ENCODE assay signal across 17 cellular contexts in genomic region chrX:99001286-99001685, GRCh38.
"Had no signal": no experiment of that assay in that cellular context is flagged by ENCODE, and none has a peak within 500 bp of the region (broad histone marks: within the 10 kb centered on the region; RNA-seq: fewer than 3 reads in every experiment).

No MANE protein-coding gene starts in this region.

- DNase-seq: colonic mucosa; cortex of kidney; effector CD8-positive, alpha-beta T cell; foreskin keratinocyte; heart left ventricle; hypothalamus; left cardiac atrium; left lung; left ventricle myocardium superior; lower lobe of right lung; mesenchymal stem cell; midbrain; naive thymus-derived CD4-positive, alpha-beta T cell had no signal

- H3K27ac Mint-ChIP-seq: dendritic cell treated with granulocyte-macrophage colony-stimulating factor and Interleukin-4, amounts not matched to agents 40 ng/mL and 50 ng/mL, for 4 days; naive thymus-derived CD4-positive, alpha-beta T cell had no signal

- H3K27me3 Mint-ChIP-seq: dendritic cell treated with granulocyte-macrophage colony-stimulating factor and Interleukin-4, amounts not matched to agents 40 ng/mL and 50 ng/mL, for 4 days; naive thymus-derived CD4-positive, alpha-beta T cell had no signal

- H3K9me3 ChIP-seq: colonic mucosa, gastroesophageal sphincter, left lung, lower lobe of right lung had no signal

- H3K4me3 ChIP-seq: colonic mucosa, esophagus muscularis mucosa, gastroesophageal sphincter, heart left ventricle, hepatocyte, left lung, lower lobe of right lung had no signal

- ATAC-seq: foreskin keratinocyte; gastroesophageal sphincter; heart left ventricle; left cardiac atrium; left lung; left ventricle myocardium superior; lower lobe of right lung; naive thymus-derived CD4-positive, alpha-beta T cell had no signal

- H3K36me3 Mint-ChIP-seq: naive thymus-derived CD4-positive, alpha-beta T cell had no signal

- H3K36me3 ChIP-seq: colonic mucosa, esophagus muscularis mucosa, gastroesophageal sphincter, heart left ventricle, left lung, lower lobe of right lung had no signal

- H3K4me1 ChIP-seq: colonic mucosa, esophagus muscularis mucosa, foreskin keratinocyte, gastroesophageal sphincter, heart left ventricle, left lung, lower lobe of right lung had no signal

- H3K27ac ChIP-seq: colonic mucosa, esophagus muscularis mucosa, foreskin keratinocyte, gastroesophageal sphincter, heart left ventricle, hepatocyte, left lung, lower lobe of right lung had no signal

- H3K4me1 Mint-ChIP-seq: naive thymus-derived CD4-positive, alpha-beta T cell had no signal

- H3K79me2 ChIP-seq: hepatocyte had no signal

- H3K27me3 ChIP-seq: colonic mucosa, esophagus muscularis mucosa, foreskin keratinocyte, gastroesophageal sphincter, heart left ventricle, hepatocyte, left lung had no signal

- H3K4me3 Mint-ChIP-seq: dendritic cell treated with granulocyte-macrophage colony-stimulating factor and Interleukin-4, amounts not matched to agents 40 ng/mL and 50 ng/mL, for 4 days; naive thymus-derived CD4-positive, alpha-beta T cell had no signal

- H3K4me2 ChIP-seq: hepatocyte had no signal
